Comparison of ENCODE assay signal across 15 cellular contexts in genomic region chr7:108402865-108403264, GRCh38. TPM values are rescaled to one million over a fixed set of nuclear protein-coding genes. Genes with fewer than 3 reads are reported as not detected.
A peak's percentile ranks its signal among the peaks of the same experiment; 100 is the strongest.
DNase-seq lines count a peak whose midpoint lies in the region; ATAC-seq and TF ChIP-seq lines count a peak whose summit lies in the region.
"Had no signal": no experiment of that assay in that cellular context is flagged by ENCODE, and none has a peak within 500 bp of the region (broad histone marks: within the 10 kb centered on the region; RNA-seq: fewer than 3 reads in every experiment).

No MANE protein-coding gene starts in this region.

- intact Hi-C loops in left ventricle myocardium superior (cut with micrococcal nuclease) (no loop called here), left ventricle myocardium inferior (cut with micrococcal nuclease) (no loop called here)

- no peaks in the 10 kb centered on the region for H3K9me3 Mint-ChIP-seq in type B pancreatic cell
- H3K9me3 Mint-ChIP-seq: stimulated activated naive CD8-positive, alpha-beta T cell treated with anti-CD3 and anti-CD28 coated beads, Interleukin-15, Interleukin-2, amounts not matched to agents 100 ng/mL and 50 ng/mL, for 24 hours had no signal

- H3K27me3 ChIP-seq in left ventricle myocardium inferior (ENCODE audit: low read depth): no peaks in the 10 kb centered on the region
- H3K27me3 ChIP-seq: adrenal gland had no signal

- no peak for TF ChIP-seq CTCF in left ventricle myocardium inferior (IDR thresholded peaks at IDR 0.05; ENCODE audit: borderline replicate concordance)
- TF ChIP-seq CTCF in epithelial cell of esophagus (IDR thresholded peaks at IDR 0.05; ENCODE audit: insufficient read depth, low read depth, low read length, missing control alignments): no peak
- no peak for TF ChIP-seq CTCF in type B pancreatic cell (conservative IDR thresholded peaks at IDR 0.05)
- no peak for TF ChIP-seq CTCF in GM20000 (IDR thresholded peaks at IDR 0.05; ENCODE audit: extremely low read depth, missing control alignments)

- peaks cover 5% of the 10 kb centered on the region for H3K36me3 Mint-ChIP-seq in type B pancreatic cell

- H3K4me3 Mint-ChIP-seq in type B pancreatic cell: peak overlapping the region; percentile 16
- H3K4me3 Mint-ChIP-seq: stimulated activated naive CD8-positive, alpha-beta T cell treated with anti-CD3 and anti-CD28 coated beads, Interleukin-15, Interleukin-2, amounts not matched to agents 100 ng/mL and 50 ng/mL, for 24 hours had no signal

- H3K27me3 Mint-ChIP-seq in type B pancreatic cell: no peaks in the 10 kb centered on the region

- no peaks in the 10 kb centered on the region for H3K9me3 ChIP-seq in left ventricle myocardium inferior (replicated peaks)
- H3K9me3 ChIP-seq: adrenal gland, heart right ventricle had no signal

- no peak overlapping the region for H3K27ac ChIP-seq in left ventricle myocardium inferior (replicated peaks)
- H3K27ac ChIP-seq: heart right ventricle had no signal

- ATAC-seq in left ventricle myocardium superior: peak; percentile 30
- peak; percentile 67 for ATAC-seq in HG03520 (IDR thresholded peaks at IDR 0.05; ENCODE audit: unreplicated experiment)
- ATAC-seq: heart right ventricle had no signal

- DNase-seq in left ventricle myocardium superior (no peak), left ventricle myocardium inferior (no peak), epithelial cell of esophagus (ENCODE audit: low read depth) (peak; percentile 21), type B pancreatic cell (ENCODE audit: extremely low spot score, unreplicated experiment) (no peak), mesenteric fat pad (ENCODE audit: low spot score) (no peak), GM20000 (ENCODE audit: low spot score) (no peak), SHP77 (lab: John Stamatoyannopoulos, UW) (no peak)
- DNase-seq: DMS53; heart right ventricle; NCI-H748 treated with DMSO at 0.1 percent for 48 hours; posterior cingulate gyrus; stimulated activated CD4-positive, alpha-beta T cell treated with anti-CD3 and anti-CD28 coated beads, Interleukin-2, amount 100 ng/mL, for 48 hours had no signal

- H3K4me3 ChIP-seq in left ventricle myocardium inferior: no peak overlapping the region
- no peak overlapping the region for H3K4me3 ChIP-seq in epithelial cell of esophagus (ENCODE audit: low read length)
- H3K4me3 ChIP-seq: adrenal gland, heart right ventricle had no signal

- no peak overlapping the region for H3K27ac Mint-ChIP-seq in type B pancreatic cell
- H3K27ac Mint-ChIP-seq: stimulated activated naive CD8-positive, alpha-beta T cell treated with anti-CD3 and anti-CD28 coated beads, Interleukin-15, Interleukin-2, amounts not matched to agents 100 ng/mL and 50 ng/mL, for 24 hours had no signal

- H3K36me3 ChIP-seq in left ventricle myocardium inferior: no peaks in the 10 kb centered on the region
- H3K36me3 ChIP-seq: adrenal gland, heart right ventricle had no signal

- peaks cover 17% of the 10 kb centered on the region for H3K4me1 Mint-ChIP-seq in type B pancreatic cell (ENCODE audit: unreplicated experiment)

- no peaks in the 10 kb centered on the region for H3K4me1 ChIP-seq in left ventricle myocardium inferior
- H3K4me1 ChIP-seq: heart right ventricle had no signal

RNA-seq across cellular contexts. Expression of gene NRCAM, which starts 53.4 kb away (rescaled TPM):
- total RNA-seq in left ventricle myocardium superior: 0.62 TPM
- 0.14 TPM for total RNA-seq in left ventricle myocardium inferior
- 34.4 and 41.0 TPM in 2 replicates for total RNA-seq in type B pancreatic cell (ENCODE audit: low replicate concordance)
- 9.1 TPM for total RNA-seq in mesenteric fat pad
